8 cellular contexts compared by ENCODE assay signal in genomic region chr1:61080408-61081134, GRCh38. TPM values are rescaled to one million over a fixed set of nuclear protein-coding genes. Genes with fewer than 3 reads are reported as not detected.
DNase-seq lines count a peak whose midpoint lies in the region; ATAC-seq, FAIRE-seq and TF ChIP-seq lines count a peak whose summit lies in the region.

No MANE protein-coding gene starts in this region.

- H3K27ac ChIP-seq in OCI-LY7 (ENCODE audit: low read depth, low read length, poor library complexity, severe bottlenecking) (no peak overlapping the region), epithelial cell of prostate (peak overlapping the region; percentile 73), psoas muscle (peak overlapping the region; percentile 97)

- no peaks in the 10 kb centered on the region for H3K9me3 ChIP-seq in OCI-LY7 (ENCODE audit: low read length)
- no peaks in the 10 kb centered on the region for H3K9me3 ChIP-seq in psoas muscle

- no peak for TF ChIP-seq CTCF in OCI-LY7 (conservative IDR thresholded peaks at IDR 0.05; ENCODE audit: low read length)
- TF ChIP-seq CTCF in psoas muscle (IDR thresholded peaks at IDR 0.05), result no peak

- BruUV-seq in OCI-LY7 (replicated peaks; lab: Mats Ljungman, UMichigan), result no TSS peak

- H3K9me2 ChIP-seq in OCI-LY7 (ENCODE audit: insufficient read depth, low read length), result no peaks in the 10 kb centered on the region

- 4 to 15% (median 4%) methylated on average over 7 of the region's 7 CpGs for WGBS in psoas muscle, 3 donors

- H4K20me1 ChIP-seq in OCI-LY7 (ENCODE audit: insufficient read depth, low read length), result 0 out of 2 replicates have a peak, but pooled peaks cover 15% of the 10 kb centered on the region

- intact Hi-C loops in OCI-LY7 (cut with micrococcal nuclease; ENCODE audit: unreplicated experiment) (loop anchor here (10.0 kb wide), 1 partner anchor 1604 kb away; the partner anchor contains the start of gene DOCK7), psoas muscle (cut with DNase I) (loop anchor here (5.0 to 10.0 kb wide), 4 partner anchors 102 to 254 kb away; no protein-coding TSS in a partner anchor)

- POLR2A ChIA-PET in OCI-LY7 (lab: Charles Lee), result no interaction called here

- ATAC-seq in psoas muscle, result no peak
- ATAC-seq in HG03139 (IDR thresholded peaks at IDR 0.05; ENCODE audit: unreplicated experiment), result no peak
- no peak for ATAC-seq in HG03378 (IDR thresholded peaks at IDR 0.05; ENCODE audit: unreplicated experiment)

- H2AFZ ChIP-seq in OCI-LY7 (ENCODE audit: low read length), result no peak overlapping the region; the same call in 1 of the 2 replicates

- no peaks in the 10 kb centered on the region for H3K27me3 ChIP-seq in psoas muscle (ENCODE audit: insufficient read depth in 3 of 3, low read length in 2 of 3)

- H3K79me2 ChIP-seq in OCI-LY7 (ENCODE audit: insufficient read depth, low read depth, low read length), result no peaks in the 10 kb centered on the region

- H3K4me1 ChIP-seq in OCI-LY7 (ENCODE audit: insufficient read depth, low read length, poor library complexity, severe bottlenecking), result peaks cover 51% of the 10 kb centered on the region
- H3K4me1 ChIP-seq in psoas muscle, result peaks cover 34% of the 10 kb centered on the region

- peak overlapping the region; percentile 79 for H3K4me2 ChIP-seq in OCI-LY7 (ENCODE audit: low read length)

- peak overlapping the region; percentile 83 for H3K4me3 ChIP-seq in OCI-LY7 (ENCODE audit: low read depth, low read length, poor library complexity, severe bottlenecking)
- peak overlapping the region; percentile 90 for H3K4me3 ChIP-seq in psoas muscle

- H3K36me3 ChIP-seq in OCI-LY7 (ENCODE audit: insufficient read depth, low read length) (no peaks in the 10 kb centered on the region), psoas muscle (ENCODE audit: insufficient read depth in 1 of 2, low read depth in 1 of 2) (no peaks in the 10 kb centered on the region)

- FAIRE-seq in GM19239 (lab: Jason Lieb, UNC), result no peak

- DNase-seq in ELR (ENCODE audit: low read depth) (peak; percentile 11), OCI-LY7 (ENCODE audit: low spot score) (no peak), epithelial cell of prostate (ENCODE audit: low read depth, low spot score) (no peak), psoas muscle (no peak), GM19239 (ENCODE audit: insufficient read length, low spot score) (no peak), NCI-H1105 treated with DMSO at 0.1 percent for 48 hours (lab: John Stamatoyannopoulos, UW) (no peak)

- CTCF ChIA-PET in OCI-LY7 (lab: Charles Lee; ENCODE audit: unreplicated experiment), result no interaction called here

RNA-seq across cellular contexts. Expression of gene NFIA, which starts 1.8 kb away (rescaled TPM):
- total RNA-seq in OCI-LY7 (2014; rRNA removed; shearing (Covaris generic)), result 2.8 and 7.8 TPM in 2 replicates
- total RNA-seq in OCI-LY7 (2022) (16.4 and 18.8 TPM in 2 replicates), psoas muscle (10 to 100 TPM; 30.6 to 42.7 (median 42.3) TPM)
- 10 to 100 TPM in 1 of 3 donors, 1 to 10 TPM in 2; 4.0 to 11.7 (median 4.2) TPM for polyA plus RNA-seq in psoas muscle
